23 cellular contexts compared by ENCODE assay signal in the genomic region with DNA sequence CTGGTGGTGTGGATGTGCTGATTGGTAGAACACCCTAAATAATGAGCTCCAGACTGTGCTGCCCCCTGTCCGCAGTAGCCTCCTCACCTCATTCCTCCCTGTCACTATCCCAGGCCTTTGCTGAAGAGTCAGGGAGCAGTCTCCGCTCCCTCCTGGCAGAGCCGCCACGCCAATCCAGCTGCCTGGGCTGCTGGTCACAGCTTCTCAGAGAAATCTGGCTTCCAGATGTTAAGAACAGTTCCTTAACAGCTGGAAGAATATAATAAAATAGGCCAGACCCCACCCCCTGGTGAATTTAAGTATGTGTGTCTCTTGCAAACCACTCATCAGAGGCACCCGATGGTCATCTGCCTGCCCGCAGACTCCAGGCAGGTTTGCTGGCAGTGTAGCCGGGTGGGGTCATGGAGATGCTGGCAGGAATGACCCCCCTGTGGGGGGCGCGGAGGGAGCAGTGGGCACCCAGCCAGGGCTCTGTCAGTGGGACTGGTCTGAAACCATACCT.
A peak's percentile ranks its signal among the peaks of the same experiment; 100 is the strongest.
DNase-seq lines count a peak whose midpoint lies in the region; ATAC-seq, FAIRE-seq and TF ChIP-seq lines count a peak whose summit lies in the region.
"Had no signal": no experiment of that assay in that cellular context is flagged by ENCODE, and none has a peak within 500 bp of the region (broad histone marks: within the 10 kb centered on the region; RNA-seq: fewer than 3 reads in every experiment).

No MANE protein-coding gene starts in this region.

- H3K14ac ChIP-seq in mesenchymal stem cell (ENCODE audit: low read length in 2 of 2): no peak overlapping the region

- H3K36me3 ChIP-seq in BE2C (no peaks in the 10 kb centered on the region; the same call in 1 of the 2 replicates), HEK293 (ENCODE audit: control insufficient read depth in 2 of 2, insufficient read depth in 1 of 2, low read length in 2 of 2) (no peaks in the 10 kb centered on the region), mesenchymal stem cell (ENCODE audit: control insufficient read depth in 1 of 2, insufficient read depth in 2 of 2, low read depth in 1 of 2, low read length in 2 of 2) (peaks cover 0 to 9% of the 10 kb centered on the region in 2 experiments), stomach (no peaks in the 10 kb centered on the region)
- H3K36me3 ChIP-seq: ovary, tibial nerve had no signal

- peak; percentile 54 for DNase-seq in BE2C
- DNase-seq in mesenchymal stem cell: no peak
- no peak for DNase-seq in NCI-H2081 (lab: John Stamatoyannopoulos, UW)
- DNase-seq in stomach: no peak
- no peak for DNase-seq in NCI-H524 (lab: John Stamatoyannopoulos, UW)
- DNase-seq: activated CD4-positive, alpha-beta T cell treated with anti-CD3 and anti-CD28 coated beads, Interleukin-2, amount 50 U/mL, for 4 hours; activated CD4-positive, CD25-positive, alpha-beta regulatory T cell; activated naive CD4-positive, alpha-beta T cell treated with anti-CD3 and anti-CD28 coated beads, Interleukin-2, amount 50 U/mL, for 16 hours; CD8-positive, alpha-beta memory T cell; head of caudate nucleus; Kasumi-1; NCI-H1694 treated with DMSO at 0.1 percent for 48 hours; NCI-H774; ovary; T1000 had no signal

- H3K23ac ChIP-seq in mesenchymal stem cell (ENCODE audit: low read length in 2 of 2): no peak overlapping the region

- intact Hi-C loops in stomach (cut with DNase I; ENCODE audit: low total_unique reads): no loop called here

- TF ChIP-seq CTCF in BE2C (IDR thresholded peaks at IDR 0.05; ENCODE audit: low read depth, low read length) (peak; percentile 48), HEK293 (tag by site-specific recombination; IDR thresholded peaks at IDR 0.05) (0 out of 2 replicates have a peak, but pooled peaks have one; percentile 15), stomach (IDR thresholded peaks at IDR 0.05) (no peak)

- H2AK5ac ChIP-seq in mesenchymal stem cell (ENCODE audit: low read length, severe bottlenecking): no peak overlapping the region

- no peak overlapping the region for H2BK5ac ChIP-seq in mesenchymal stem cell (ENCODE audit: low read depth, low read length, poor library complexity, severe bottlenecking)

- no peak for ATAC-seq in GM21786 (IDR thresholded peaks at IDR 0.05; ENCODE audit: unreplicated experiment)
- ATAC-seq: left lobe of liver; natural killer cell treated with Interleukin-12 subunit alpha and Interleukin-12 subunit beta and Interleukin-15 and Interleukin-18, amount 100 ng/mL, for 72 hours had no signal

- no peak overlapping the region for H3K4ac ChIP-seq in mesenchymal stem cell (ENCODE audit: low read depth in 1 of 2, low read length in 2 of 2)

- H3K9me3 ChIP-seq in BE2C (no peaks in the 10 kb centered on the region), HEK293 (ENCODE audit: control insufficient read depth, insufficient read depth, low read depth, low read length) (no peaks in the 10 kb centered on the region), mesenchymal stem cell (ENCODE audit: control insufficient read depth, low read length) (no peaks in the 10 kb centered on the region), stomach (no peaks in the 10 kb centered on the region)
- H3K9me3 ChIP-seq: ovary, tibial nerve had no signal

- H2BK120ac ChIP-seq in mesenchymal stem cell (ENCODE audit: low read depth, low read length): peak overlapping the region; percentile 19

- no peak overlapping the region for H3K4me2 ChIP-seq in mesenchymal stem cell (ENCODE audit: low read length, poor library complexity, severe bottlenecking)

- no peak overlapping the region for H3K27ac ChIP-seq in HEK293 (ENCODE audit: extremely low read depth, low read depth, low read length)
- H3K27ac ChIP-seq in mesenchymal stem cell (ENCODE audit: low read length, poor library complexity, severe bottlenecking): no peak overlapping the region
- H3K27ac ChIP-seq in stomach: no peak overlapping the region
- H3K27ac ChIP-seq: coronary artery, ovary, tibial nerve had no signal

- no peak overlapping the region for H2BK15ac ChIP-seq in mesenchymal stem cell (ENCODE audit: low read depth, poor library complexity, severe bottlenecking)

- peak overlapping the region; percentile 38 for H4K8ac ChIP-seq in mesenchymal stem cell (ENCODE audit: low read length)

- no peak overlapping the region for H2BK12ac ChIP-seq in mesenchymal stem cell (ENCODE audit: low read length in 2 of 2)

- 87% methylated on average over 8 of the region's 9 CpGs for WGBS in mesenchymal stem cell
- WGBS in stomach, 5 donors: 82 to 90% (median 85%) methylated on average over 9 of the region's 9 CpGs

- FAIRE-seq in endometrium (lab: Jason Lieb, UNC): peak; percentile 51
- FAIRE-seq: bronchial epithelial cell had no signal

- POLR2A ChIA-PET in HEK293 (lab: Yijun Ruan, JAX): interaction anchor here (1.2 kb wide), 1 partner anchor 88 kb away, joined by 5 read pairs; no protein-coding TSS in a partner anchor

- H4K91ac ChIP-seq in mesenchymal stem cell (ENCODE audit: low read length): no peak overlapping the region

- no peak overlapping the region for H2AFZ ChIP-seq in mesenchymal stem cell (ENCODE audit: low read depth, low read length)

- H3K9ac ChIP-seq in mesenchymal stem cell (ENCODE audit: low read length): no peak overlapping the region

- H3K4me1 ChIP-seq in BE2C (peaks cover 47% of the 10 kb centered on the region), HEK293 (ENCODE audit: control insufficient read depth, insufficient read depth, low read length) (peaks cover 23% of the 10 kb centered on the region), mesenchymal stem cell (ENCODE audit: control insufficient read depth, insufficient read depth, low read depth, low read length) (peaks cover 13% of the 10 kb centered on the region), stomach (no peaks in the 10 kb centered on the region)

- H3K27me3 ChIP-seq in BE2C (no peaks in the 10 kb centered on the region), mesenchymal stem cell (ENCODE audit: control insufficient read depth in 1 of 2, insufficient read depth in 1 of 2, low read length in 2 of 2) (peaks cover 0 to 43% of the 10 kb centered on the region in 2 experiments), stomach (no peaks in the 10 kb centered on the region)
- H3K27me3 ChIP-seq: ovary had no signal

- no peak overlapping the region for H3K4me3 ChIP-seq in BE2C (ENCODE audit: low read depth, low read length)
- no peak overlapping the region for H3K4me3 ChIP-seq in HEK293 (ENCODE audit: low read depth, low read length)
- H3K4me3 ChIP-seq in mesenchymal stem cell (ENCODE audit: insufficient read depth in 1 of 2, low read depth in 1 of 2, low read length in 2 of 2): no peak overlapping the region
- no peak overlapping the region for H3K4me3 ChIP-seq in stomach
- H3K4me3 ChIP-seq: coronary artery, ovary, tibial nerve had no signal

- no peak for TF ChIP-seq EP300 in stomach (IDR thresholded peaks at IDR 0.05)

- peaks cover 25% of the 10 kb centered on the region for H3K79me1 ChIP-seq in mesenchymal stem cell (replicated peaks; ENCODE audit: low read length, poor library complexity, severe bottlenecking)

- no peak overlapping the region for H3K18ac ChIP-seq in mesenchymal stem cell (ENCODE audit: low read depth in 1 of 2, low read length in 2 of 2)

- no peak for TF ChIP-seq POLR2A in stomach (IDR thresholded peaks at IDR 0.05)

- CTCF ChIA-PET in HEK293 (lab: Yijun Ruan, JAX): interaction anchor here (0.8 to 8.0 kb wide), 3 partner anchors 14 to 341 kb away, joined by 3 to 38 read pairs (median 6); no protein-coding TSS in a partner anchor

TF ChIP-seq in HEK293, 187 proteins besides CTCF, POLR2A, EP300 and RAD21:
- TF ChIP-seq ZNF423 (tag by site-specific recombination; IDR thresholded peaks at IDR 0.05): no peak
- peak; percentile 26; the same call in 1 of the 2 replicates for TF ChIP-seq FEZF1 (tag by site-specific recombination; IDR thresholded peaks at IDR 0.05)
- 0 out of 2 replicates have a peak, but pooled peaks have one; percentile 36 for TF ChIP-seq ZBTB20 (tag by site-specific recombination; IDR thresholded peaks at IDR 0.05)
- TF ChIP-seq EGR2 (tag by site-specific recombination; IDR thresholded peaks at IDR 0.05; ENCODE audit: low read depth): no peak
- no peak for TF ChIP-seq ZBTB8A (tag by site-specific recombination; IDR thresholded peaks at IDR 0.05)
- TF ChIP-seq GLIS1 (tag by site-specific recombination; IDR thresholded peaks at IDR 0.05): peak; percentile 43; the same call in 1 of the 2 replicates
- peak; percentile 68 for TF ChIP-seq ZIC2 (tag by site-specific recombination; IDR thresholded peaks at IDR 0.05)

Comparison
In these comparisons a context has a peak if more than half of its experiments do, and no peak if none do; other contexts are left out.
1. CTCF ChIP-seq: peak in BE2C (single experiment) and HEK293 (single experiment); none in stomach (0 of 7).